9 cellular contexts compared by ENCODE assay signal in the genomic region with DNA sequence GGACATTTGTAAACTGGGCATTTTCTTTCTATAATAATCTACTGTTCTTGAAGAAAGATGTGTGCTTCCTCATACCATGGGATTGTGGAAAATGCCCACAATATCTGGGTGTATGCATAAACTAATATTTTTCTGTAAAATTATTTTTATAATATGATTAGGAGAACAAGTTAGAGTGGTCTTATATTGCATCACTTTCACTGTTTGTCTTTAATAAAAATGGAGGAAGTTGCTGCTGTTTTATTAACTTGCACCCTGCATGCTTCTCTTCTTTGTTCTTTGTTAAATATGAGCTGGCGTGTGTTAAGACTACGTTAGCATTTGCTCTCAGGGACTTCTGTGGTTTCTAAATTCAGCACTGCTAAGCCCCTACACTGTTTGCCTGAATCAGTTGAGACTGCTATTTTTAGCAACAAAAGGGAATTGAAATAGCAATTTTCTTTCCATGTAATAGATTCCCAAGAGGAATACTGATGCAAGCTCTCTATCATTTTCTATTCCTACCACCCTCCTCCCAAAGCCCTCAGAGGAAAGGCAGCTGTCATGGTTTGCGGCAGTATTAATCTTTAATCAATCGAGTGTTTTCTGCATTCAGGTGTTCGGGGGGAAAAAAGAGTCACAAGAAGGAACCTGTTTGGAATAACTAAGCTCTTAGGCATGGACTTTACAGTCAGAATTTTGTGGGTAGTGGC. TPM values are rescaled to one million over a fixed set of nuclear protein-coding genes. Genes with fewer than 3 reads are reported as not detected.
DNase-seq lines count a peak whose midpoint lies in the region; ATAC-seq and TF ChIP-seq lines count a peak whose summit lies in the region.
"Had no signal": no experiment of that assay in that cellular context is flagged by ENCODE, and none has a peak within 500 bp of the region (broad histone marks: within the 10 kb centered on the region; RNA-seq: fewer than 3 reads in every experiment).

No MANE protein-coding gene starts in this region.

- no peak overlapping the region for H3K4me3 Mint-ChIP-seq in effector memory CD8-positive, alpha-beta T cell
- H3K4me3 Mint-ChIP-seq in activated CD4-positive, alpha-beta T cell treated with anti-CD3 and anti-CD28 coated beads for 36 hours: no peak overlapping the region
- H3K4me3 Mint-ChIP-seq: T-helper 17 cell had no signal

- peaks cover 64% of the 10 kb centered on the region for H3K79me2 ChIP-seq in PC-9 (ENCODE audit: low read depth)

- intact Hi-C loops in PC-9 (cut with micrococcal nuclease; ENCODE audit: unreplicated experiment): loop anchor here (5.0 kb wide), 1 partner anchor 96 kb away; no protein-coding TSS in a partner anchor
- intact Hi-C loops in activated CD4-positive, alpha-beta T cell treated with anti-CD3 and anti-CD28 coated beads for 36 hours (cut with DNase I, micrococcal nuclease): no loop called here

- peaks cover 5% of the 10 kb centered on the region; the same call in 1 of the 2 replicates for H4K20me1 ChIP-seq in PC-9 (ENCODE audit: insufficient read depth)

- no peaks in the 10 kb centered on the region for H3K27me3 Mint-ChIP-seq in effector memory CD8-positive, alpha-beta T cell
- H3K27me3 Mint-ChIP-seq in activated CD4-positive, alpha-beta T cell treated with anti-CD3 and anti-CD28 coated beads for 36 hours: no peaks in the 10 kb centered on the region
- H3K27me3 Mint-ChIP-seq: T-helper 17 cell had no signal

- no peak overlapping the region for H2AFZ ChIP-seq in PC-9

- H3K4me3 ChIP-seq in PC-9: no peak overlapping the region
- no peak overlapping the region for H3K4me3 ChIP-seq in fibroblast of pulmonary artery (replicated peaks; ENCODE audit: low read depth, low read length)

- H3K4me1 ChIP-seq in PC-9 (replicated peaks; ENCODE audit: insufficient read depth): peaks cover 44% of the 10 kb centered on the region

- peaks cover 3 to 15% of the 10 kb centered on the region in 2 donors for H3K4me1 Mint-ChIP-seq in effector memory CD8-positive, alpha-beta T cell (ENCODE audit: low read depth in 2 of 2)
- H3K4me1 Mint-ChIP-seq in activated CD4-positive, alpha-beta T cell treated with anti-CD3 and anti-CD28 coated beads for 36 hours: peaks cover 15% of the 10 kb centered on the region

- TF ChIP-seq CTCF in GM20000 (IDR thresholded peaks at IDR 0.05; ENCODE audit: extremely low read depth, missing control alignments) (no peak), PC-9 (conservative IDR thresholded peaks at IDR 0.05) (no peak), fibroblast of pulmonary artery (IDR thresholded peaks at IDR 0.05; ENCODE audit: low read length, missing control alignments) (no peak)

- H3K4me2 ChIP-seq in PC-9: peak overlapping the region; percentile 10; the same call in 1 of the 2 replicates

- no peak for ATAC-seq in effector memory CD8-positive, alpha-beta T cell (replicated peaks)
- no peak for ATAC-seq in activated CD4-positive, alpha-beta T cell treated with anti-CD3 and anti-CD28 coated beads for 36 hours
- ATAC-seq: T-helper 17 cell had no signal

- no peaks in the 10 kb centered on the region for H3K9me2 ChIP-seq in PC-9 (ENCODE audit: insufficient read depth)

- peaks cover 4% of the 10 kb centered on the region; the same call in 1 of the 2 replicates for H3K36me3 ChIP-seq in PC-9 (ENCODE audit: low read depth)

- no peak overlapping the region for H3K27ac Mint-ChIP-seq in effector memory CD8-positive, alpha-beta T cell
- no peak overlapping the region for H3K27ac Mint-ChIP-seq in activated CD4-positive, alpha-beta T cell treated with anti-CD3 and anti-CD28 coated beads for 36 hours
- H3K27ac Mint-ChIP-seq: T-helper 17 cell had no signal

- peaks cover 28% of the 10 kb centered on the region for H3F3A ChIP-seq in PC-9 (ENCODE audit: insufficient read depth, low read depth)

- BruUV-seq in PC-9 (replicated peaks; lab: Mats Ljungman, UMichigan): no TSS peak

- no peaks in the 10 kb centered on the region for H3K27me3 ChIP-seq in PC-9 (ENCODE audit: insufficient read depth, low read depth)

- CTCF ChIA-PET in PC-9 (lab: Charles Lee): no interaction called here
- CTCF ChIA-PET in activated CD4-positive, alpha-beta T cell treated with anti-CD3 and anti-CD28 coated beads for 36 hours (lab: Charles Lee): interaction anchor here (1.2 kb wide), 1 partner anchor 115 kb away, joined by 5 read pairs; no protein-coding TSS in a partner anchor

- DNase-seq in GM20000 (ENCODE audit: low spot score) (peak; percentile 18), PC-9 (no peak), fibroblast of pulmonary artery (ENCODE audit: low read depth) (peak; percentile 65), renal cortical epithelial cell (ENCODE audit: low read depth) (peak; percentile 38), GF-D8 (lab: John Stamatoyannopoulos, UW) (no peak), ecto neural progenitor cell (ENCODE audit: low spot score) (no peak)
- no peak for DNase-seq in effector memory CD8-positive, alpha-beta T cell
- no peak for DNase-seq in activated CD4-positive, alpha-beta T cell treated with anti-CD3 and anti-CD28 coated beads for 36 hours
- DNase-seq: T-helper 17 cell had no signal

- POLR2A ChIA-PET in PC-9 (lab: Charles Lee; ENCODE audit: unreplicated experiment): no interaction called here
- POLR2A ChIA-PET in activated CD4-positive, alpha-beta T cell treated with anti-CD3 and anti-CD28 coated beads for 36 hours (lab: Charles Lee): no interaction called here

- no peaks in the 10 kb centered on the region for H3K9me3 ChIP-seq in PC-9 (ENCODE audit: insufficient read depth, low read depth)

- H3K9me3 Mint-ChIP-seq in effector memory CD8-positive, alpha-beta T cell: no peaks in the 10 kb centered on the region
- peaks cover 9% of the 10 kb centered on the region for H3K9me3 Mint-ChIP-seq in activated CD4-positive, alpha-beta T cell treated with anti-CD3 and anti-CD28 coated beads for 36 hours (ENCODE audit: low read depth)

- no peaks in the 10 kb centered on the region for H3K36me3 Mint-ChIP-seq in effector memory CD8-positive, alpha-beta T cell (ENCODE audit: insufficient read depth)
- peaks cover 54% of the 10 kb centered on the region for H3K36me3 Mint-ChIP-seq in activated CD4-positive, alpha-beta T cell treated with anti-CD3 and anti-CD28 coated beads for 36 hours (ENCODE audit: low read depth)

- H3K27ac ChIP-seq in PC-9: peak overlapping the region; percentile 73

RNA-seq across cellular contexts. Expression of gene HSD17B12, which starts 56.1 kb away (rescaled TPM):
- total RNA-seq in PC-9 (2021): 83.3 and 112 TPM in 2 replicates
- total RNA-seq in renal cortical epithelial cell: 79.9 and 94.3 TPM in 2 replicates
- total RNA-seq in activated CD4-positive, alpha-beta T cell treated with anti-CD3 and anti-CD28 coated beads for 36 hours: 10 to 100 TPM; 57.6 to 68.9 TPM

Comparison
In these comparisons a context has a peak if more than half of its experiments do, and no peak if none do; other contexts are left out.
1. DNase-seq: peak in GM20000 (single experiment), fibroblast of pulmonary artery (single experiment) and renal cortical epithelial cell (single experiment); none in PC-9 (0 of 2), effector memory CD8-positive, alpha-beta T cell (0 of 3), GF-D8 (single experiment), ecto neural progenitor cell (single experiment) and activated CD4-positive, alpha-beta T cell treated with anti-CD3 and anti-CD28 coated beads for 36 hours (single experiment).